29 cellular contexts compared by ENCODE assay signal in genomic region chr3:14130707-14131106, GRCh38.
"Had no signal": no experiment of that assay in that cellular context is flagged by ENCODE, and none has a peak within 500 bp of the region (broad histone marks: within the 10 kb centered on the region; RNA-seq: fewer than 3 reads in every experiment).

No MANE protein-coding gene starts in this region.

- H3K27ac ChIP-seq: left lung, pancreas, prostate gland, suprapubic skin, tibial artery, upper lobe of right lung had no signal

- ATAC-seq: left colon; left lung; pancreas; right cardiac atrium; sciatic nerve; stimulated activated effector memory CD8-positive, alpha-beta T cell treated with anti-CD3 and anti-CD28 coated beads, Interleukin-12 subunit alpha, Interleukin-12 subunit beta, amount 100 ng/mL, for 72 hours; upper lobe of right lung had no signal

- H3K27ac Mint-ChIP-seq: mesothelial cell of epicardium, nephron had no signal

- H3K4me3 Mint-ChIP-seq: immature natural killer cell; mesothelial cell of epicardium; nephron; neural crest cell; stimulated activated effector memory CD8-positive, alpha-beta T cell treated with anti-CD3 and anti-CD28 coated beads, Interleukin-12 subunit alpha, Interleukin-12 subunit beta, amount 100 ng/mL, for 72 hours; stimulated activated naive CD8-positive, alpha-beta T cell treated with anti-CD3 and anti-CD28 coated beads, Interleukin-15, Interleukin-2, amounts not matched to agents 100 ng/mL and 50 ng/mL, for 24 hours had no signal

- DNase-seq: hypothalamus; immature natural killer cell; kidney; left lung; mesendoderm; naive B cell; nucleus accumbens; pancreas; posterior cingulate gyrus; retina; stimulated activated CD4-positive, alpha-beta T cell treated with anti-CD3 and anti-CD28 coated beads, Interleukin-12 subunit alpha, Interleukin-12 subunit beta, amount 100 ng/mL, for 4 hours; stimulated activated CD4-positive, alpha-beta T cell treated with anti-CD3 and anti-CD28 coated beads, Interleukin-4, amount 100 ng/mL, for 24 hours; stimulated activated naive CD4-positive, alpha-beta T cell; tibial artery; trophoblast cell; upper lobe of right lung had no signal

- H3K4me3 ChIP-seq: left lung, lung, pancreas, prostate gland, skin epidermis, suprapubic skin, thoracic aorta, tibial artery, upper lobe of right lung had no signal

- H3K27me3 ChIP-seq: left lung, pancreas, suprapubic skin, tibial artery, upper lobe of right lung had no signal

- H3K9me3 ChIP-seq: left lung, pancreas, prostate gland, suprapubic skin, thoracic aorta, tibial artery, upper lobe of right lung had no signal

- H3K9me3 Mint-ChIP-seq: immature natural killer cell; mesothelial cell of epicardium; naive B cell; nephron; neural crest cell; stimulated activated effector memory CD8-positive, alpha-beta T cell treated with anti-CD3 and anti-CD28 coated beads, Interleukin-12 subunit alpha, Interleukin-12 subunit beta, amount 100 ng/mL, for 72 hours; stimulated activated naive CD8-positive, alpha-beta T cell treated with anti-CD3 and anti-CD28 coated beads, Interleukin-15, Interleukin-2, amounts not matched to agents 100 ng/mL and 50 ng/mL, for 24 hours had no signal

- H3K27me3 Mint-ChIP-seq: naive B cell; stimulated activated naive CD8-positive, alpha-beta T cell treated with anti-CD3 and anti-CD28 coated beads, Interleukin-15, Interleukin-2, amounts not matched to agents 100 ng/mL and 50 ng/mL, for 24 hours had no signal
